In genomic region chrX:2677764-2678163, GRCh38 we compare ENCODE assay signal across 1 cellular context.
A peak's percentile ranks its signal among the peaks of the same experiment; 100 is the strongest.
TF ChIP-seq lines count a peak whose summit lies in the region.

No MANE protein-coding gene starts in this region.

TF ChIP-seq in SK-N-SH, 30 proteins besides CTCF, POLR2A, EP300 and RAD21 (continued from another document):
- 0 out of 2 replicates have a peak, but pooled peaks have one; percentile 51 for TF ChIP-seq REST (IDR thresholded peaks at IDR 0.05; ENCODE audit: low read depth, low read length)
- peak; percentile 56; the same call in 1 of the 2 replicates for TF ChIP-seq RFX5 (IDR thresholded peaks at IDR 0.05; ENCODE audit: low read length)
- TF ChIP-seq PBX3 (IDR thresholded peaks at IDR 0.05) = peak; percentile 92
- no peak for TF ChIP-seq NRF1 (IDR thresholded peaks at IDR 0.05; ENCODE audit: low read depth, low read length)
- TF ChIP-seq JUND (IDR thresholded peaks at IDR 0.05) = peak; percentile 94
- peak; percentile 71; the same call in 1 of the 2 replicates for TF ChIP-seq RXRA (IDR thresholded peaks at IDR 0.05; ENCODE audit: borderline replicate concordance, low read depth)
- peak; percentile 63; the same call in 1 of the 2 replicates for TF ChIP-seq POLR2AphosphoS5 (IDR thresholded peaks at IDR 0.05; ENCODE audit: low read depth, low read length)
- peak; percentile 57 for TF ChIP-seq TEAD4 (IDR thresholded peaks at IDR 0.05; ENCODE audit: borderline replicate concordance, insufficient read depth)
- TF ChIP-seq ZBTB33 (IDR thresholded peaks at IDR 0.05; ENCODE audit: borderline replicate concordance, low read depth) = peak; percentile 49; the same call in 1 of the 2 replicates
- TF ChIP-seq TCF12 (IDR thresholded peaks at IDR 0.05) = peak; percentile 97
- TF ChIP-seq FOXJ3 (CRISPR knock-in tag; IDR thresholded peaks at IDR 0.05) = no peak
- peak; percentile 45; the same call in 1 of the 2 replicates for TF ChIP-seq SIN3A (IDR thresholded peaks at IDR 0.05; ENCODE audit: borderline replicate concordance, low read depth, low read length)
